Comparison of ENCODE assay signal across 8 cellular contexts in the genomic region with DNA sequence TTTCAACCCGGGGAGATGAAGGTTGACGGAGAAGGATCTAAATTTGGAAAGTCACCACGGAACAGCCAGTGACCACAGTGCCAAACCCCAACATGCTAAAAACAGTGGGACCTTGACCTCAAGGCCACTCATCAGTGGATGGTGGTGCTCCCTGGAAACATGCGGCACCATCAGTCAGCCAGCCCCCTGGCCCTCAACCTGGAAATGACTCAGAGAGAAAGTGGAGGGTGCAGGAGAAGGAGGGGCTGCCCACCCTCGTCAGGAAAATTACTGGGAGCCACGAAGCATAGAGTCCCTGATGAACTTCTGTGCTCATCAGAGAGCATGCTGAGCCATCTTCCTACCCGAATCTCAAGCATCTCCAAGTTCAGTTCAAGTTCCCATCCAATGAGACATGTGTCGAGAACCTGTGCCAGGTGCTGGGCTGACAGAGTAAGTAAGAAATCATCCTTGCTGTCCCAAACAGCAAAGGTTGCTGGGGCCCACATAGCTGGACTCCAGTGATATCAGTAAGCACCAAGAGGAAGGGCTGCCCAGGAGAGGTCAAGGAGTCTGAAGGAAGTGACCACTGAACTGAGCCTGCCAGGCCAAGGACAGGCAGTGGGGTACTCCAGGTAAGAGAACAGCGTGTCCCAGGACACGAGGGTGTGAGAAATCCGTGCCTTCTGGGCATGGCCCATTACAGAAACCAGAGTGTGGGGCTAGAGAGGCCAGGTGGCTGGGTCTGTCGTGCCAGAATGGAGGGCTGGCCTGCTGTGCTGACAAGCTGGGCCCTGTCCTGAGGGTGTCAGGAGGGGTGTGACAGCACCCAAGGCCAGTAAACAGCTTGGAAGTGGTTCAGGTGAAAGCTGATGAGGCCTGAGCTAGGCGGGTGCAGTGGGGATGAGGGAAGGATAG. TPM values are rescaled to one million over a fixed set of nuclear protein-coding genes. Genes with fewer than 3 reads are reported as not detected.
A peak's percentile ranks its signal among the peaks of the same experiment; 100 is the strongest.
DNase-seq lines count a peak whose midpoint lies in the region; ATAC-seq and TF ChIP-seq lines count a peak whose summit lies in the region.

No MANE protein-coding gene starts in this region.

- H3K4ac ChIP-seq in IMR-90 (ENCODE audit: low read depth, low read length): peak overlapping the region; percentile 59

- H3K23ac ChIP-seq in IMR-90 (ENCODE audit: low read depth, low read length): peak overlapping the region; percentile 62; the same call in 1 of the 2 replicates

- H3K9me3 Mint-ChIP-seq in activated naive CD4-positive, alpha-beta T cell treated with anti-CD3 and anti-CD28 coated beads, Interleukin-2, amount 50 U/mL, for 72 hours: no peaks in the 10 kb centered on the region

- H3K18ac ChIP-seq in IMR-90 (ENCODE audit: low read depth, low read length): peak overlapping the region; percentile 53; the same call in 1 of the 2 replicates

- H3K27ac Mint-ChIP-seq in activated naive CD4-positive, alpha-beta T cell treated with anti-CD3 and anti-CD28 coated beads, Interleukin-2, amount 50 U/mL, for 72 hours: peak overlapping the region; percentile 37 to 93

- WGBS in IMR-90 (ENCODE audit: extremely low coverage in 2 of 2, insufficient read length in 1 of 2), 2 experiments: 72% methylated on average over 7 of the region's 13 CpGs; no CpG with 5 or more reads in 1 of the 2 experiments
- 71% methylated on average over 13 of the region's 13 CpGs for WGBS in hepatocyte (ENCODE audit: low lambda C conversion rate, missing lambda C conversion rate)

- H3K9me1 ChIP-seq in IMR-90 (ENCODE audit: insufficient read depth, low read length): peaks cover 10% of the 10 kb centered on the region

- H3K9ac ChIP-seq in IMR-90 (ENCODE audit: low read depth, low read length): no peak overlapping the region

- intact Hi-C loops in IMR-90 (cut with micrococcal nuclease): no loop called here

- H4K8ac ChIP-seq in IMR-90 (ENCODE audit: low read depth in 2 of 2, low read length in 2 of 2): peak overlapping the region; percentile 33; a peak in 3 of 4 replicates

- no peak overlapping the region; the same call in 1 of the 2 replicates for H3K27ac ChIP-seq in IMR-90 (ENCODE audit: insufficient read depth, low read length)
- peak overlapping the region; percentile 81 for H3K27ac ChIP-seq in hepatocyte

- peak overlapping the region; percentile 88 for H2BK120ac ChIP-seq in IMR-90 (ENCODE audit: low read depth, low read length)

- peak overlapping the region; percentile 62; the same call in 1 of the 2 replicates for H4K5ac ChIP-seq in IMR-90 (ENCODE audit: low read depth, low read length)

- TF ChIP-seq CTCF in AG10803 (conservative IDR thresholded peaks at IDR 0.05; ENCODE audit: low read length) (no peak), IMR-90 (conservative IDR thresholded peaks at IDR 0.05; ENCODE audit: low read depth, low read length) (no peak), hepatocyte (IDR thresholded peaks at IDR 0.05; ENCODE audit: poor library complexity) (no peak)

- peak overlapping the region; percentile 70; the same call in 1 of the 2 replicates for H2BK20ac ChIP-seq in IMR-90 (ENCODE audit: low read depth, low read length)

- no TSS peak for BruUV-seq in IMR-90 (replicated peaks; lab: Mats Ljungman, UMichigan)

- H3K36me3 ChIP-seq in IMR-90 (ENCODE audit: control insufficient read depth, insufficient read depth, low read length) (no peaks in the 10 kb centered on the region), hepatocyte (replicated peaks; ENCODE audit: insufficient read depth, low read depth) (no peaks in the 10 kb centered on the region)

- peak overlapping the region; percentile 92 for H2AK9ac ChIP-seq in IMR-90 (replicated peaks; ENCODE audit: low read depth, low read length, poor library complexity)

- H3K4me3 ChIP-seq in AG10803 (ENCODE audit: low read length): no peak overlapping the region
- no peak overlapping the region for H3K4me3 ChIP-seq in IMR-90 (ENCODE audit: insufficient read depth, low read depth, low read length)
- no peak overlapping the region for H3K4me3 ChIP-seq in hepatocyte

- no peak for TF ChIP-seq POLR2A in IMR-90 (IDR thresholded peaks at IDR 0.05; ENCODE audit: low read depth, low read length)

- DNase-seq in AG10803 (ENCODE audit: low read depth) (peak; percentile 65), IMR-90 (peak; percentile 88), hepatocyte (ENCODE audit: low spot score) (peak; percentile 69), NCI-H1092 treated with DMSO at 0.1 percent for 48 hours (lab: John Stamatoyannopoulos, UW) (no peak)
- DNase-seq in activated naive CD4-positive, alpha-beta T cell treated with anti-CD3 and anti-CD28 coated beads, Interleukin-2, amount 50 U/mL, for 72 hours (ENCODE audit: low spot score in 2 of 2): peak; percentile 28 to 84
- DNase-seq in stimulated activated CD8-positive, alpha-beta memory T cell treated with anti-CD3 and anti-CD28 coated beads, Interleukin-15, amount 100 ng/mL, for 1 hour (ENCODE audit: low read depth): peak; percentile 16

- H3K56ac ChIP-seq in IMR-90 (ENCODE audit: extremely low read depth, insufficient read depth, low read length): no peak overlapping the region

- peak overlapping the region; percentile 76 for H2AK5ac ChIP-seq in IMR-90 (ENCODE audit: low read depth, low read length)

- H4K20me1 ChIP-seq in IMR-90 (ENCODE audit: insufficient read depth, low read length): no peaks in the 10 kb centered on the region
- no peaks in the 10 kb centered on the region for H4K20me1 ChIP-seq in hepatocyte (ENCODE audit: insufficient read depth, poor library complexity, severe bottlenecking)

- peak overlapping the region; percentile 68; the same call in 2 of the 3 replicates for H2BK15ac ChIP-seq in IMR-90 (ENCODE audit: low read depth, low read length)

- no peaks in the 10 kb centered on the region for H3K79me1 ChIP-seq in IMR-90 (ENCODE audit: low read depth in 1 of 2, low read length in 2 of 2)

- peak overlapping the region; percentile 12 for H2BK5ac ChIP-seq in IMR-90 (ENCODE audit: low read depth, low read length, poor library complexity, severe bottlenecking)

- H3K27me3 ChIP-seq in IMR-90 (ENCODE audit: control insufficient read depth, insufficient read depth, low read length) (peaks cover under 1% of the 10 kb centered on the region; the same call in 1 of the 2 replicates), hepatocyte (no peaks in the 10 kb centered on the region)

- CTCF ChIA-PET in IMR-90 (lab: Yijun Ruan, JAX): no interaction called here

- H4K91ac ChIP-seq in IMR-90 (ENCODE audit: insufficient read depth, low read depth, low read length): peak overlapping the region; percentile 39; the same call in 1 of the 2 replicates

- peaks cover 14% of the 10 kb centered on the region for H3K4me1 ChIP-seq in IMR-90 (ENCODE audit: control insufficient read depth, insufficient read depth, low read length)
- H3K4me1 ChIP-seq in hepatocyte (ENCODE audit: insufficient read depth): no peaks in the 10 kb centered on the region

- POLR2A ChIA-PET in IMR-90 (lab: Charles Lee; ENCODE audit: unreplicated experiment): no interaction called here

- peak overlapping the region; percentile 64 for H2AFZ ChIP-seq in IMR-90 (replicated peaks; ENCODE audit: low read length, poor library complexity)
- H2AFZ ChIP-seq in hepatocyte: no peak overlapping the region

- in situ Hi-C loops in IMR-90 (cut with MboI; ENCODE audit: low sequenced_read_pairs): no loop called here

- H3K36me3 Mint-ChIP-seq in activated naive CD4-positive, alpha-beta T cell treated with anti-CD3 and anti-CD28 coated beads, Interleukin-2, amount 50 U/mL, for 72 hours: peaks cover 0 to 7% of the 10 kb centered on the region in 2 donors

- no peak for TF ChIP-seq RAD21 in IMR-90 (IDR thresholded peaks at IDR 0.05; ENCODE audit: low read length)

- no peaks in the 10 kb centered on the region for H3K79me2 ChIP-seq in hepatocyte

- dilution Hi-C loops in IMR-90 (cut with HindIII; ENCODE audit: low sequenced_read_pairs, unreplicated experiment): no loop called here

- H3K9me3 ChIP-seq in IMR-90 (ENCODE audit: control insufficient read depth, insufficient read depth, low read length) (no peaks in the 10 kb centered on the region), hepatocyte (ENCODE audit: low read depth) (no peaks in the 10 kb centered on the region)

- ATAC-seq in IMR-90 (ENCODE audit: low read depth): peak; percentile 87
- ATAC-seq in activated naive CD4-positive, alpha-beta T cell treated with anti-CD3 and anti-CD28 coated beads, Interleukin-2, amount 50 U/mL, for 72 hours: peak; percentile 88 to 89
- ATAC-seq in GM18907 (IDR thresholded peaks at IDR 0.05; ENCODE audit: unreplicated experiment): no peak
- no peak for ATAC-seq in GM19023 (IDR thresholded peaks at IDR 0.05; ENCODE audit: unreplicated experiment)

- no peaks in the 10 kb centered on the region for H3K9me2 ChIP-seq in hepatocyte (replicated peaks; ENCODE audit: insufficient read depth)

- peak overlapping the region; percentile 76 for H3K14ac ChIP-seq in IMR-90 (replicated peaks; ENCODE audit: low read depth, low read length)

- H3K4me2 ChIP-seq in IMR-90 (ENCODE audit: low read depth, low read length) (peak overlapping the region; percentile 24; the same call in 1 of the 2 replicates), hepatocyte (no peak overlapping the region)

TF ChIP-seq in IMR-90, 13 proteins besides CTCF, POLR2A, EP300 and RAD21 (continues in another document):
- peak; percentile 74 for TF ChIP-seq MAZ (IDR thresholded peaks at IDR 0.05; ENCODE audit: borderline replicate concordance, low read depth, low read length)
- TF ChIP-seq FOS (IDR thresholded peaks at IDR 0.05; ENCODE audit: low read depth, low read length): peak; percentile 86
- TF ChIP-seq BHLHE40 (IDR thresholded peaks at IDR 0.05; ENCODE audit: low read depth, low read length): no peak
- TF ChIP-seq, protein P1, sequence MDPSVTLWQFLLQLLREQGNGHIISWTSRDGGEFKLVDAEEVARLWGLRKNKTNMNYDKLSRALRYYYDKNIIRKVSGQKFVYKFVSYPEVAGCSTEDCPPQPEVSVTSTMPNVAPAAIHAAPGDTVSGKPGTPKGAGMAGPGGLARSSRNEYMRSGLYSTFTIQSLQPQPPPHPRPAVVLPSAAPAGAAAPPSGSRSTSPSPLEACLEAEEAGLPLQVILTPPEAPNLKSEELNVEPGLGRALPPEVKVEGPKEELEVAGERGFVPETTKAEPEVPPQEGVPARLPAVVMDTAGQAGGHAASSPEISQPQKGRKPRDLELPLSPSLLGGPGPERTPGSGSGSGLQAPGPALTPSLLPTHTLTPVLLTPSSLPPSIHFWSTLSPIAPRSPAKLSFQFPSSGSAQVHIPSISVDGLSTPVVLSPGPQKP (IDR thresholded peaks at IDR 0.05; ENCODE audit: borderline replicate concordance, low read depth, low read length): no peak

RNA-seq across cellular contexts. Expression of a gene that starts 5.2 kb away (rescaled TPM):
- not detected in 2 replicates for total RNA-seq in IMR-90 (2012; rRNA removed)
- polyA plus RNA-seq in IMR-90 (2012; rRNA removed): not detected in 2 replicates
- not detected in 2 replicates for polyA plus RNA-seq in IMR-90 (2012; cell fraction: cytosol; rRNA removed)
- not detected in 2 replicates for polyA plus RNA-seq in IMR-90 (2012; cell fraction: nucleus; rRNA removed; ENCODE audit: low replicate concordance)
- total RNA-seq in activated naive CD4-positive, alpha-beta T cell treated with anti-CD3 and anti-CD28 coated beads, Interleukin-2, amount 50 U/mL, for 72 hours: 10 to 100 TPM in 1 of 2 donors, 1 to 10 TPM in 1; 6.3 to 21.5 TPM
- 2.8 and 8.2 TPM in 2 replicates for total RNA-seq in hepatocyte
- 1.7 and 2.3 TPM in 2 replicates for polyA plus RNA-seq in hepatocyte

Comparison
In these comparisons a context has a peak if more than half of its experiments do, and no peak if none do; other contexts are left out.
1. ATAC-seq: peak in IMR-90 (single experiment) and activated naive CD4-positive, alpha-beta T cell treated with anti-CD3 and anti-CD28 coated beads, Interleukin-2, amount 50 U/mL, for 72 hours (2 of 2); none in GM18907 (single experiment) and GM19023 (single experiment).